ENCODE assay signal across 1 cellular context in the genomic region with DNA sequence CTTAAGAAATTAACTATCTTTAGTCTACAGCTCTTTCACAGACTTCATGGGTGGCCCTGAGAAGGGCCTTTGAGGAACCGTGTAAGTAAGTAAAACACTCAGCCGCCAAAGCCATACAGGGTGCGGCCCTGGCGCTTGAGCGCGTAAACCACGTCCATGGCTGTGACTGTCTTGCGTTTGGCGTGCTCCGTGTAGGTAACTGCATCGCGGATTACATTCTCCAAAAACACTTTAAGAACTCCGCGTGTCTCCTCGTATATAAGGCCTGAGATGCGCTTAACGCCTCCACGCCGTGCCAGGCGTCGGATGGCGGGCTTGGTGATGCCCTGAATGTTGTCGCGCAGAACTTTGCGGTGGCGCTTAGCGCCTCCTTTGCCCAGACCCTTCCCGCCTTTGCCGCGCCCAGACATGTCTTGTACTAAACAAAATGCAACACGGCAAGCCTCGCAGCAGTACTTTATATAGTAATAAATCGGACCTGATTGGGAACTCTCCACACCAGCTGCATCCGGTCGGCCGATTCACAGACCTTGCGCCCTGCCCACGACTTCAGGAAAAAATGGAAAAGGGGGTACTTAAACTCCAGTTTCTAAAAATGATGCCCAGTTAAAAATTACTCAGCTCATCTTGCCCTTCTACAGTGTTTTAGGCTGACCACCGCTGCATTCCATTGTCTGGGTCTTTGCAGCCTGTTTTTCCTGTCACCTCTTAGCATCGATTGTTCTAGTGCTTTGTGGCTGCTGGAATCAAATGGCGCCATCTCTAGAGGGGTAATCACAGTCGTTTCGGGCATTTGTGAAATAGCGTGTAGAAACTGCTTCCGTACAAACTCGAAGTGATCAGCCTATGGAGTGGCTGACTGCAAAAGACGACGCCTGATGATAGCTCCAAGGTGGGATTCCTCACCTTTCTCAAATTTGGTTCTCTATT.
A peak's percentile ranks its signal among the peaks of the same experiment; 100 is the strongest.
TF ChIP-seq lines count a peak whose summit lies in the region.

No MANE protein-coding gene starts in this region.

TF ChIP-seq in WTC11, 78 proteins besides CTCF, POLR2A, EP300 and RAD21 (continued from another document):
- TF ChIP-seq, protein P1, sequence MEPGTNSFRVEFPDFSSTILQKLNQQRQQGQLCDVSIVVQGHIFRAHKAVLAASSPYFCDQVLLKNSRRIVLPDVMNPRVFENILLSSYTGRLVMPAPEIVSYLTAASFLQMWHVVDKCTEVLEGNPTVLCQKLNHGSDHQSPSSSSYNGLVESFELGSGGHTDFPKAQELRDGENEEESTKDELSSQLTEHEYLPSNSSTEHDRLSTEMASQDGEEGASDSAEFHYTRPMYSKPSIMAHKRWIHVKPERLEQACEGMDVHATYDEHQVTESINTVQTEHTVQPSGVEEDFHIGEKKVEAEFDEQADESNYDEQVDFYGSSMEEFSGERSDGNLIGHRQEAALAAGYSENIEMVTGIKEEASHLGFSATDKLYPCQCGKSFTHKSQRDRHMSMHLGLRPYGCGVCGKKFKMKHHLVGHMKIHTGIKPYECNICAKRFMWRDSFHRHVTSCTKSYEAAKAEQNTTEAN (CRISPR knock-in tag; IDR thresholded peaks at IDR 0.05): peak; percentile 83
- TF ChIP-seq, protein P2, sequence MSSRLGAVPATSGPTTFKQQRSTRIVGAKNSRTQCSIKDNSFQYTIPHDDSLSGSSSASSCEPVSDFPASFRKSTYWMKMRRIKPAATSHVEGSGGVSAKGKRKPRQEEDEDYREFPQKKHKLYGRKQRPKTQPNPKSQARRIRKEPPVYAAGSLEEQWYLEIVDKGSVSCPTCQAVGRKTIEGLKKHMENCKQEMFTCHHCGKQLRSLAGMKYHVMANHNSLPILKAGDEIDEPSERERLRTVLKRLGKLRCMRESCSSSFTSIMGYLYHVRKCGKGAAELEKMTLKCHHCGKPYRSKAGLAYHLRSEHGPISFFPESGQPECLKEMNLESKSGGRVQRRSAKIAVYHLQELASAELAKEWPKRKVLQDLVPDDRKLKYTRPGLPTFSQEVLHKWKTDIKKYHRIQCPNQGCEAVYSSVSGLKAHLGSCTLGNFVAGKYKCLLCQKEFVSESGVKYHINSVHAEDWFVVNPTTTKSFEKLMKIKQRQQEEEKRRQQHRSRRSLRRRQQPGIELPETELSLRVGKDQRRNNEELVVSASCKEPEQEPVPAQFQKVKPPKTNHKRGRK (CRISPR knock-in tag; IDR thresholded peaks at IDR 0.05; ENCODE audit: borderline replicate concordance): no peak
- TF ChIP-seq NFYB (CRISPR knock-in tag; conservative IDR thresholded peaks at IDR 0.05; ENCODE audit: low read depth): peak; percentile 49
- no peak; the same call in 1 of the 2 replicates for TF ChIP-seq FOXJ3 (CRISPR knock-in tag; IDR thresholded peaks at IDR 0.05; ENCODE audit: borderline replicate concordance)
- no peak for TF ChIP-seq SP1 (CRISPR knock-in tag; conservative IDR thresholded peaks at IDR 0.05)
- TF ChIP-seq ZNF219 (CRISPR knock-in tag; IDR thresholded peaks at IDR 0.05; ENCODE audit: borderline replicate concordance): 0 out of 2 replicates have a peak, but pooled peaks have one; percentile 81
- TF ChIP-seq NFE2L1 (CRISPR knock-in tag; IDR thresholded peaks at IDR 0.05): peak; percentile 73; the same call in 1 of the 2 replicates
- TF ChIP-seq, protein P3, sequence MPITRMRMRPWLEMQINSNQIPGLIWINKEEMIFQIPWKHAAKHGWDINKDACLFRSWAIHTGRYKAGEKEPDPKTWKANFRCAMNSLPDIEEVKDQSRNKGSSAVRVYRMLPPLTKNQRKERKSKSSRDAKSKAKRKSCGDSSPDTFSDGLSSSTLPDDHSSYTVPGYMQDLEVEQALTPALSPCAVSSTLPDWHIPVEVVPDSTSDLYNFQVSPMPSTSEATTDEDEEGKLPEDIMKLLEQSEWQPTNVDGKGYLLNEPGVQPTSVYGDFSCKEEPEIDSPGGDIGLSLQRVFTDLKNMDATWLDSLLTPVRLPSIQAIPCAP (CRISPR knock-in tag; IDR thresholded peaks at IDR 0.05): peak; percentile 71; the same call in 1 of the 2 replicates
- TF ChIP-seq OVOL2 (CRISPR knock-in tag; IDR thresholded peaks at IDR 0.05; ENCODE audit: borderline replicate concordance): peak; percentile 15; the same call in 1 of the 2 replicates
- TF ChIP-seq RORB (CRISPR knock-in tag; IDR thresholded peaks at IDR 0.05): no peak
- TF ChIP-seq CBFB (CRISPR knock-in tag; IDR thresholded peaks at IDR 0.05; ENCODE audit: low read depth): no peak
- TF ChIP-seq ZNF671 (CRISPR knock-in tag; IDR thresholded peaks at IDR 0.05): peak; percentile 90
- TF ChIP-seq TEAD1 (CRISPR knock-in tag; IDR thresholded peaks at IDR 0.05): peak; percentile 83; the same call in 1 of the 2 replicates
- TF ChIP-seq NR1H2 (CRISPR knock-in tag; IDR thresholded peaks at IDR 0.05): 0 out of 2 replicates have a peak, but pooled peaks have one; percentile 53
TF ChIP-seq in WTC11: peak in this region for 46.
